Comparison of ENCODE assay signal across 1 cellular context in genomic region chr12:56206373-56207166, GRCh38.
TF ChIP-seq lines count a peak whose summit lies in the region.

No MANE protein-coding gene starts in this region.

TF ChIP-seq in IMR-90, 13 proteins besides CTCF, POLR2A, EP300 and RAD21:
- TF ChIP-seq MAFK (IDR thresholded peaks at IDR 0.05; ENCODE audit: low read depth, low read length) (0 out of 2 replicates have a peak, but pooled peaks have one; percentile 10), CEBPB (IDR thresholded peaks at IDR 0.05; ENCODE audit: low read depth, low read length) (peak; percentile 72), SMC3 (IDR thresholded peaks at IDR 0.05; ENCODE audit: low read depth, low read length) (peak; percentile 44), USF2 (IDR thresholded peaks at IDR 0.05; ENCODE audit: low read depth, low read length) (no peak)
